Comparison of ENCODE assay signal across 8 cellular contexts in the genomic region with DNA sequence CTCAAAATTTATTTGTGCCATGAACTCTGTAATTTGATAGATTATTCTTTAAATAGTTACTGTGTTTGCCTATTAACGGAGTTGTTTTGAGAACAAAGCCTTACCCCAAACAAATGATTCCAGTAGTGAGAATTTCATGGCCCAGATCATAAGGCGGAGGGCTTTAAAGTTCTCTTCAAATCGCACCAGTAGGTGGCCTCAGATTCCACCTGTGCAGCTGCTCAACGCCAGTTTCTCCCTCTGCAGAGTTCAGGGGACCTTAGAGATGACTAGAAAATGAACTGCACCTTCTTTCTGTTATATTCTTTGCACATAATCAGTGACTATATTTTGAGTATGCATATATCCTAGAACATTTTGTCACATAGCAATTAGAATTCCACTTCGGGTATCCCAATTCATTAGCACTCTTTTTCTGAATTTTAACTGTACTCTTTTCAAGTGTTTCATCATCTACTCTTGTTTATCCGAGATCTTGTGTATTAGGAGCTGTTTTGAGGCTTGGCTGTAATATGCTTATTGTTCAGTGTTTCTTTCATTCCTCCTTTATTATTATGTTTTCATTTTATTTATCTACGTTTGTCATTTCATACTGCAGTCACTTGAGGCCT.
DNase-seq lines count a peak whose midpoint lies in the region; ATAC-seq and TF ChIP-seq lines count a peak whose summit lies in the region.

No MANE protein-coding gene starts in this region.

- no peaks in the 10 kb centered on the region for H3K4me1 ChIP-seq in thyroid gland

- H3K27me3 ChIP-seq in thyroid gland: no peaks in the 10 kb centered on the region

- H3K27ac ChIP-seq in RWPE1 (no peak overlapping the region), thyroid gland (no peak overlapping the region)

- H3K36me3 ChIP-seq in thyroid gland: no peaks in the 10 kb centered on the region

- intact Hi-C loops in thyroid gland (cut with DNase I): loop anchor here (10.0 kb wide), 1 partner anchor 229 kb away; a partner anchor contains a TSS
- intact Hi-C loops in lower leg skin (cut with DNase I; ENCODE audit: low total_unique reads): no loop called here

- no peak for ATAC-seq in GM19397 (IDR thresholded peaks at IDR 0.05; ENCODE audit: unreplicated experiment)

- peak; percentile 41 for DNase-seq in ELR (ENCODE audit: low read depth)
- DNase-seq in HT-29 (ENCODE audit: low spot score): peak; percentile 66
- DNase-seq in RWPE1 (ENCODE audit: low spot score): peak; percentile 37
- DNase-seq in fibroblast of the conjunctiva (ENCODE audit: low read depth): peak; percentile 29
- peak; percentile 41 to 49 for DNase-seq in thyroid gland
- DNase-seq in lower leg skin (ENCODE audit: low spot score in 2 of 2): no peak
- DNase-seq in activated CD8-positive, alpha-beta memory T cell treated with anti-CD3 and anti-CD28 coated beads, Interleukin-2, amount 50 U/mL, for 4 hours: no peak

- H3K9me3 ChIP-seq in thyroid gland: no peaks in the 10 kb centered on the region

- peak; percentile 74 for TF ChIP-seq CTCF in RWPE1 (conservative IDR thresholded peaks at IDR 0.05; ENCODE audit: low read depth)
- TF ChIP-seq CTCF in thyroid gland (IDR thresholded peaks at IDR 0.05): peak in 5 of 6 experiments; percentile 31 to 67 (median 60)
- no peak for TF ChIP-seq CTCF in lower leg skin (IDR thresholded peaks at IDR 0.05)

- TF ChIP-seq POLR2A in thyroid gland (IDR thresholded peaks at IDR 0.05) (no peak), lower leg skin (IDR thresholded peaks at IDR 0.05) (no peak)

- 44 to 53% methylated on average over 7 of the region's 7 CpGs for WGBS in thyroid gland, 2 donors
- 45 to 54% methylated on average over 7 of the region's 7 CpGs for WGBS in lower leg skin, 2 donors

- POLR2A ChIA-PET in RWPE1 (lab: Yijun Ruan, JAX; ENCODE audit: low non-redundant PET): no interaction called here

- no peak overlapping the region for H3K4me3 ChIP-seq in thyroid gland (replicated peaks in 1 of 3)
- H3K4me3 ChIP-seq in lower leg skin (ENCODE audit: low read depth, poor library complexity, severe bottlenecking): no peak overlapping the region

- CTCF ChIA-PET in RWPE1 (lab: Yijun Ruan, JAX): interaction anchor here (0.6 to 1.8 kb wide), 6 partner anchors 8 to 499 kb away, joined by 3 to 5 read pairs (median 3); a partner anchor contains a TSS

Comparison
In these comparisons a context has a peak if more than half of its experiments do, and no peak if none do; other contexts are left out.
1. DNase-seq: peak in ELR (single experiment), HT-29 (single experiment), RWPE1 (single experiment), fibroblast of the conjunctiva (single experiment) and thyroid gland (2 of 2); none in lower leg skin (0 of 2) and activated CD8-positive, alpha-beta memory T cell treated with anti-CD3 and anti-CD28 coated beads, Interleukin-2, amount 50 U/mL, for 4 hours (single experiment).
2. CTCF ChIP-seq: peak in RWPE1 (single experiment) and thyroid gland (5 of 6); none in lower leg skin (0 of 3).